Comparison of ENCODE assay signal across 3 cellular contexts in genomic region chr6:30485236-30485635, GRCh38.
A peak's percentile ranks its signal among the peaks of the same experiment; 100 is the strongest.
TF ChIP-seq lines count a peak whose summit lies in the region.

No MANE protein-coding gene starts in this region.

TF ChIP-seq in HepG2, 621 proteins besides CTCF, POLR2A, EP300 and RAD21 (continues in another document):
- TF ChIP-seq SOX13 (IDR thresholded peaks at IDR 0.05) (no peak), SOX13 (CRISPR knock-in tag; conservative IDR thresholded peaks at IDR 0.05 in 1 of 2, IDR thresholded peaks at IDR 0.05 in 1 of 2) (peak in 1 of 2 experiments; percentile 40; a peak in 1 of 4 replicates), FOXM1 (CRISPR knock-in tag; IDR thresholded peaks at IDR 0.05) (no peak), SOX5 (CRISPR knock-in tag; IDR thresholded peaks at IDR 0.05; ENCODE audit: borderline replicate concordance) (peak; percentile 43; the same call in 1 of the 2 replicates), BCL6 (CRISPR knock-in tag; IDR thresholded peaks at IDR 0.05) (peak; percentile 87), SOX6 (IDR thresholded peaks at IDR 0.05) (no peak), SOX6 (CRISPR knock-in tag; IDR thresholded peaks at IDR 0.05) (peak; percentile 18; the same call in 1 of the 2 replicates), FOXA1 (IDR thresholded peaks at IDR 0.05) (no peak), FOXA1 (CRISPR knock-in tag; IDR thresholded peaks at IDR 0.05) (0 out of 2 replicates have a peak, but pooled peaks have one; percentile 20), FOXP1 (IDR thresholded peaks at IDR 0.05) (no peak), FOXP1 (CRISPR knock-in tag; IDR thresholded peaks at IDR 0.05) (peak; percentile 68), NFKBIZ (CRISPR knock-in tag; IDR thresholded peaks at IDR 0.05) (no peak), TFAP4 (IDR thresholded peaks at IDR 0.05; ENCODE audit: borderline replicate concordance, low read depth) (0 out of 2 replicates have a peak, but pooled peaks have one; percentile 11), DBP (CRISPR knock-in tag; IDR thresholded peaks at IDR 0.05; ENCODE audit: not compliant biosample characterization) (no peak), ZNF354B (CRISPR knock-in tag; IDR thresholded peaks at IDR 0.05) (no peak), ZNF281 (CRISPR knock-in tag; IDR thresholded peaks at IDR 0.05; ENCODE audit: borderline replicate concordance) (peak; percentile 26; the same call in 1 of the 2 replicates)

TF ChIP-seq in HEK293, 187 proteins besides CTCF, POLR2A, EP300 and RAD21:
- TF ChIP-seq PRDM1 (tag by site-specific recombination; IDR thresholded peaks at IDR 0.05) (no peak), ZNF692 (tag by site-specific recombination; IDR thresholded peaks at IDR 0.05) (no peak), ZNF529 (tag by site-specific recombination; IDR thresholded peaks at IDR 0.05; ENCODE audit: insufficient replicate concordance) (no peak), ZNF544 (tag by site-specific recombination; IDR thresholded peaks at IDR 0.05) (no peak), WT1 (tag by site-specific recombination; IDR thresholded peaks at IDR 0.05) (no peak), ZNF449 (tag by site-specific recombination; IDR thresholded peaks at IDR 0.05) (no peak), ZNF10 (tag by site-specific recombination; IDR thresholded peaks at IDR 0.05) (peak; percentile 68; the same call in 1 of the 2 replicates), ZNF404 (tag by site-specific recombination; IDR thresholded peaks at IDR 0.05) (no peak)

TF ChIP-seq in K562, 482 proteins besides CTCF, POLR2A, EP300 and RAD21:
- TF ChIP-seq TFE3 (CRISPR knock-in tag; IDR thresholded peaks at IDR 0.05): no peak
- no peak for TF ChIP-seq ZMIZ1 (IDR thresholded peaks at IDR 0.05; ENCODE audit: low read depth in 2 of 2, low read length in 2 of 2)
- no peak for TF ChIP-seq ZNF507 (tag; conservative IDR thresholded peaks at IDR 0.05)
- no peak for TF ChIP-seq STAT5B (CRISPR knock-in tag; IDR thresholded peaks at IDR 0.05)
- no peak for TF ChIP-seq THRB (CRISPR knock-in tag; conservative IDR thresholded peaks at IDR 0.05)
